In the genomic region with DNA sequence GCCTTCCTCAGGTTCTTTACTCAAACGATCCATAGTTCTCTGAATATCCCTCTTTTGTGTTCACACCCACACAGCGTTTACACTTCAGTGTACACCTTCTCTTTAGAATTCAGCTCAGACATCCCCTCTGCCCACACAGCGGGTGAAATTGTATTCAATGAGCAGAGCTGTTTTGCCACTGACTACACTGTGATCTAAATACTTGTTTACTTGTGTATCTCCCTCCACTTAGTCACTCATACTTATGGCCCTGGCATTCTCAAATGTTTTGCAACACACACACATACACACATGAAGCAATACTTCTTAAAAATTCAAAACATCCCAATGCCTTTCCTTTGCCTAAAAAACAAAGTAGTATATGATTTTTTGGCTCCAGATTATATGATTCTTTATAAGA, we compare ENCODE assay signal across 19 cellular contexts.
DNase-seq lines count a peak whose midpoint lies in the region; ATAC-seq and TF ChIP-seq lines count a peak whose summit lies in the region.
"Had no signal": no experiment of that assay in that cellular context is flagged by ENCODE, and none has a peak within 500 bp of the region (broad histone marks: within the 10 kb centered on the region; RNA-seq: fewer than 3 reads in every experiment).

No MANE protein-coding gene starts in this region.

- H3K18ac ChIP-seq in mesendoderm (ENCODE audit: low read length): no peak overlapping the region

- no peaks in the 10 kb centered on the region for H3K79me1 ChIP-seq in mesendoderm (ENCODE audit: low read length)

- H3K4ac ChIP-seq in mesendoderm (ENCODE audit: low read depth, low read length): no peak overlapping the region

- peak; percentile 21 for DNase-seq in A673 (ENCODE audit: low spot score)
- peak; percentile 71 for DNase-seq in GM23248
- peak; percentile 93 for DNase-seq in amniotic epithelial cell (ENCODE audit: low read depth)
- peak; percentile 55 to 68 for DNase-seq in foreskin fibroblast
- DNase-seq in mesendoderm: no peak
- no peak for DNase-seq in NCI-H187 treated with DMSO at 0.1 percent for 48 hours (lab: John Stamatoyannopoulos, UW)
- DNase-seq: activated CD4-positive, alpha-beta memory T cell treated with anti-CD3 and anti-CD28 coated beads, Interleukin-2, amount 10 ng/mL, durations not matched to agents 7 days and 5 days; amniotic stem cell; colonic mucosa; naive B cell; NCI-H526 treated with DMSO at 0.1 percent for 48 hours; psoas muscle; stimulated activated naive CD8-positive, alpha-beta T cell treated with anti-CD3 and anti-CD28 coated beads, Interleukin-15, Interleukin-2, amounts not matched to agents 100 U/mL and 50 U/mL, for 24 hours; SW 1271 had no signal

- H2BK120ac ChIP-seq in mesendoderm (ENCODE audit: low read depth, low read length): no peak overlapping the region

- H3K36me3 ChIP-seq in A673 (ENCODE audit: insufficient read depth, low read length, poor library complexity, severe bottlenecking) (no peaks in the 10 kb centered on the region), GM23248 (ENCODE audit: low read depth) (no peaks in the 10 kb centered on the region), mesendoderm (ENCODE audit: control insufficient read depth, insufficient read depth, low read length) (no peaks in the 10 kb centered on the region)
- H3K36me3 ChIP-seq: colonic mucosa had no signal

- H2BK15ac ChIP-seq in mesendoderm (replicated peaks; ENCODE audit: low read depth): no peak overlapping the region

- H3K4me2 ChIP-seq in GM23248 (ENCODE audit: unreplicated experiment) (peak overlapping the region; percentile 1), mesendoderm (ENCODE audit: low read length) (no peak overlapping the region)

- no peak overlapping the region for H4K5ac ChIP-seq in mesendoderm (ENCODE audit: low read length)

- no peaks in the 10 kb centered on the region for H3K79me2 ChIP-seq in GM23248 (ENCODE audit: insufficient read depth)
- no peaks in the 10 kb centered on the region for H3K79me2 ChIP-seq in mesendoderm (ENCODE audit: control insufficient read depth, insufficient read depth, low read length)

- no peaks in the 10 kb centered on the region for H3K9me2 ChIP-seq in GM23248 (ENCODE audit: insufficient read depth)

- H3K9ac ChIP-seq in GM23248 (no peak overlapping the region), mesendoderm (ENCODE audit: low read length) (no peak overlapping the region)

- POLR2A ChIA-PET in A673 (lab: Charles Lee; ENCODE audit: low non-redundant PET): no interaction called here

- H4K20me1 ChIP-seq in GM23248 (ENCODE audit: insufficient read depth): no peaks in the 10 kb centered on the region

- CTCF ChIA-PET in A673 (lab: Charles Lee): no interaction called here

- 85 to 95% methylated on average over 3 of the region's 3 CpGs for WGBS in GM23248 (ENCODE audit: low coverage in 1 of 2, low lambda C conversion rate in 2 of 2, missing lambda C conversion rate in 2 of 2), 2 experiments
- WGBS in mesendoderm (ENCODE audit: extremely low coverage, insufficient coverage, low lambda C conversion rate): no CpG with 5 or more reads among the region's 3 CpGs

- H3F3A ChIP-seq in GM23248 (ENCODE audit: insufficient read depth): peaks cover 23% of the 10 kb centered on the region; the same call in 1 of the 2 replicates

- H3K23ac ChIP-seq in mesendoderm (ENCODE audit: low read length): no peak overlapping the region

- BruUV-seq in A673 (replicated peaks; lab: Mats Ljungman, UMichigan): no TSS peak

- H3K9me3 ChIP-seq in A673 (ENCODE audit: low read depth, low read length, poor library complexity, severe bottlenecking): no peaks in the 10 kb centered on the region
- no peaks in the 10 kb centered on the region for H3K9me3 ChIP-seq in GM23248 (ENCODE audit: low read depth)
- H3K9me3 ChIP-seq: colonic mucosa, psoas muscle had no signal

- H3K27ac ChIP-seq in A673 (ENCODE audit: low read depth, low read length, poor library complexity, severe bottlenecking) (peak overlapping the region; percentile 20), GM23248 (peak overlapping the region; percentile 30; the same call in 1 of the 2 replicates), mesendoderm (ENCODE audit: low read depth, low read length) (no peak overlapping the region)
- H3K27ac ChIP-seq: colonic mucosa, psoas muscle had no signal

- in situ Hi-C loops in GM23248 (cut with MboI): no loop called here

- H2BK5ac ChIP-seq in mesendoderm (ENCODE audit: low read length): no peak overlapping the region

- intact Hi-C loops in A673 (cut with micrococcal nuclease; ENCODE audit: unreplicated experiment): no loop called here

- H3K4me1 ChIP-seq in A673 (ENCODE audit: insufficient read depth, low read length, poor library complexity, severe bottlenecking): peaks cover 12% of the 10 kb centered on the region
- H3K4me1 ChIP-seq in GM23248 (ENCODE audit: insufficient read depth): peaks cover 27% of the 10 kb centered on the region
- no peaks in the 10 kb centered on the region for H3K4me1 ChIP-seq in mesendoderm (ENCODE audit: control insufficient read depth, low read depth, low read length)
- H3K4me1 ChIP-seq: colonic mucosa, psoas muscle had no signal

- H3K27me3 ChIP-seq in A673 (replicated peaks; ENCODE audit: insufficient read depth, low read depth, low read length, poor library complexity): no peaks in the 10 kb centered on the region
- no peaks in the 10 kb centered on the region for H3K27me3 ChIP-seq in GM23248 (replicated peaks; ENCODE audit: insufficient read depth)
- H3K27me3 ChIP-seq in mesendoderm (ENCODE audit: insufficient read depth, low read length, poor library complexity): no peaks in the 10 kb centered on the region
- H3K27me3 ChIP-seq: colonic mucosa had no signal

- 0 out of 2 replicates have a peak overlapping the region, but pooled peaks have one; percentile 27 for H2AFZ ChIP-seq in GM23248

- no peak overlapping the region for H2AK5ac ChIP-seq in mesendoderm (ENCODE audit: low read length)

- no peak overlapping the region for H4K8ac ChIP-seq in mesendoderm (ENCODE audit: low read depth, low read length)

- no peak for ATAC-seq in GM21737 (IDR thresholded peaks at IDR 0.05; ENCODE audit: unreplicated experiment)
- ATAC-seq in GM18511 (IDR thresholded peaks at IDR 0.05; ENCODE audit: unreplicated experiment): no peak
- ATAC-seq: esophagus mucosa; K562; left lobe of liver; psoas muscle; stimulated activated naive CD8-positive, alpha-beta T cell treated with anti-CD3 and anti-CD28 coated beads, Interleukin-15, Interleukin-2, amounts not matched to agents 100 U/mL and 50 U/mL, for 24 hours had no signal

- H3K4me3 ChIP-seq in A673 (ENCODE audit: low read depth, low read length, poor library complexity, severe bottlenecking) (no peak overlapping the region), GM23248 (no peak overlapping the region), foreskin fibroblast (ENCODE audit: low read depth in 1 of 2, low read length in 2 of 2) (no peak overlapping the region), mesendoderm (ENCODE audit: low read length) (no peak overlapping the region)
- H3K4me3 ChIP-seq: colonic mucosa, K562, psoas muscle had no signal

- no peak overlapping the region for H3K56ac ChIP-seq in mesendoderm (ENCODE audit: low read length)

- TF ChIP-seq CTCF in A673 (conservative IDR thresholded peaks at IDR 0.05; ENCODE audit: low read depth, low read length) (no peak), foreskin fibroblast (IDR thresholded peaks at IDR 0.05; ENCODE audit: low read depth, low read length) (no peak)

Comparison
In these comparisons a context has a peak if more than half of its experiments do, and no peak if none do; other contexts are left out.
1. DNase-seq: peak in A673 (single experiment), GM23248 (single experiment), amniotic epithelial cell (single experiment) and foreskin fibroblast (2 of 2); none in mesendoderm (single experiment) and NCI-H187 treated with DMSO at 0.1 percent for 48 hours (single experiment).